ENCODE assay signal across 11 cellular contexts in genomic region chr22:31097539-31097938, GRCh38. TPM values are rescaled to one million over a fixed set of nuclear protein-coding genes. Genes with fewer than 3 reads are reported as not detected.
DNase-seq lines count a peak whose midpoint lies in the region; ATAC-seq, FAIRE-seq and TF ChIP-seq lines count a peak whose summit lies in the region.
"Not testable (repeated sequence)": the region's sequence is repeated elsewhere in the genome, so short reads cannot be mapped to it uniquely, and the experiment has no call there.
"Had no signal": no experiment of that assay in that cellular context is flagged by ENCODE, and none has a peak within 500 bp of the region (broad histone marks: within the 10 kb centered on the region; RNA-seq: fewer than 3 reads in every experiment).

No MANE protein-coding gene starts in this region.

- CTCF ChIA-PET in A549 (lab: Yijun Ruan, JAX); IMR-90 (lab: Yijun Ruan, JAX): not testable (repeated sequence)

- not testable (repeated sequence) for H3K9ac ChIP-seq in IMR-90 (ENCODE audit: low read depth, low read length)
- peak overlapping the region; percentile 18 for H3K9ac ChIP-seq in mesenchymal stem cell (ENCODE audit: low read length)

- H3K23ac ChIP-seq in IMR-90 (ENCODE audit: low read depth, low read length): peak overlapping the region; percentile 8; the same call in 1 of the 2 replicates
- H3K23ac ChIP-seq in mesenchymal stem cell (ENCODE audit: low read length in 2 of 2): not testable (repeated sequence)

- not testable (repeated sequence) for FAIRE-seq in A549 (lab: Jason Lieb, UNC)

- not testable (repeated sequence) for H3K56ac ChIP-seq in IMR-90 (ENCODE audit: extremely low read depth, insufficient read depth, low read length)

- H3K14ac ChIP-seq in IMR-90 (replicated peaks; ENCODE audit: low read depth, low read length); mesenchymal stem cell (ENCODE audit: low read length in 2 of 2): not testable (repeated sequence)

- H2AK5ac ChIP-seq in IMR-90 (ENCODE audit: low read depth, low read length): peak overlapping the region; percentile 15
- H2AK5ac ChIP-seq in mesenchymal stem cell (ENCODE audit: low read length, severe bottlenecking): not testable (repeated sequence)

- H3K9me1 ChIP-seq in IMR-90 (ENCODE audit: insufficient read depth, low read length): peaks cover 14% of the 10 kb centered on the region; the same call in 1 of the 2 replicates

- ATAC-seq in A549; IMR-90 (ENCODE audit: low read depth); gastrocnemius medialis: not testable (repeated sequence)

- not testable (repeated sequence) for H2BK15ac ChIP-seq in IMR-90 (ENCODE audit: low read depth, low read length); mesenchymal stem cell (ENCODE audit: low read depth, poor library complexity, severe bottlenecking)

- H4K5ac ChIP-seq in IMR-90 (ENCODE audit: low read depth, low read length): not testable (repeated sequence)

- not testable (repeated sequence) for H3K4me3 ChIP-seq in A549; IMR-90 (ENCODE audit: insufficient read depth, low read depth, low read length); esophagus squamous epithelium; mesenchymal stem cell (ENCODE audit: insufficient read depth in 1 of 2, low read depth in 1 of 2, low read length in 2 of 2); gastrocnemius medialis; tibial artery; vagina

- not testable (repeated sequence) for H3K18ac ChIP-seq in IMR-90 (ENCODE audit: low read depth, low read length); mesenchymal stem cell (ENCODE audit: low read depth in 1 of 2, low read length in 2 of 2)

- peaks cover 11 to 44% of the 10 kb centered on the region in 2 experiments; a peak in 3 of 4 replicates for H3K79me1 ChIP-seq in IMR-90 (ENCODE audit: low read depth in 1 of 2, low read length in 2 of 2)
- peaks cover 35% of the 10 kb centered on the region for H3K79me1 ChIP-seq in mesenchymal stem cell (replicated peaks; ENCODE audit: low read length, poor library complexity, severe bottlenecking)

- 100% methylated on average over 5 of the region's 5 CpGs for WGBS in A549 (ENCODE audit: missing lambda C conversion rate)
- no CpG with 5 or more reads among the region's 5 CpGs for WGBS in IMR-90 (ENCODE audit: extremely low coverage in 2 of 2, insufficient read length in 1 of 2), 2 experiments
- 83 to 97% methylated on average over 5 of the region's 5 CpGs for WGBS in esophagus squamous epithelium, 2 donors
- 93% methylated on average over 4 of the region's 5 CpGs for WGBS in mesenchymal stem cell

- DNase-seq in A549 (ENCODE audit: low read depth in 1 of 2, low spot score in 1 of 2); IMR-90; esophagus squamous epithelium (lab: John Stamatoyannopoulos, UW); mesenchymal stem cell; gastrocnemius medialis; tibial artery; vagina (ENCODE audit: extremely low spot score in 2 of 2): not testable (repeated sequence)

- H2AFZ ChIP-seq in IMR-90 (replicated peaks; ENCODE audit: low read length, poor library complexity); mesenchymal stem cell (ENCODE audit: low read depth, low read length): not testable (repeated sequence)

- H2BK12ac ChIP-seq in mesenchymal stem cell (ENCODE audit: low read length in 2 of 2): not testable (repeated sequence)

- not testable (repeated sequence) for H3K4me2 ChIP-seq in A549; IMR-90 (ENCODE audit: low read depth, low read length); mesenchymal stem cell (ENCODE audit: low read length, poor library complexity, severe bottlenecking)

- H4K91ac ChIP-seq in IMR-90 (ENCODE audit: insufficient read depth, low read depth, low read length); mesenchymal stem cell (ENCODE audit: low read length): not testable (repeated sequence)

- not testable (repeated sequence) for TF ChIP-seq CTCF in A549 (IDR thresholded peaks at IDR 0.05); IMR-90 (conservative IDR thresholded peaks at IDR 0.05; ENCODE audit: low read depth, low read length); esophagus squamous epithelium (IDR thresholded peaks at IDR 0.05); gastrocnemius medialis (IDR thresholded peaks at IDR 0.05 in 4 of 5, conservative IDR thresholded peaks at IDR 0.05 in 1 of 5); tibial artery (IDR thresholded peaks at IDR 0.05); vagina (IDR thresholded peaks at IDR 0.05)

- POLR2A ChIA-PET in A549 (lab: Yijun Ruan, JAX); IMR-90 (lab: Charles Lee; ENCODE audit: unreplicated experiment): not testable (repeated sequence)

- TF ChIP-seq EP300 in A549 (IDR thresholded peaks at IDR 0.05): not testable (repeated sequence)

- TF ChIP-seq RAD21 in A549 (conservative IDR thresholded peaks at IDR 0.05 in 1 of 2, IDR thresholded peaks at IDR 0.05 in 1 of 2); IMR-90 (IDR thresholded peaks at IDR 0.05; ENCODE audit: low read length): not testable (repeated sequence)

- not testable (repeated sequence) for H2AK9ac ChIP-seq in IMR-90 (replicated peaks; ENCODE audit: low read depth, low read length, poor library complexity)

- not testable (repeated sequence) for H3K9me3 ChIP-seq in A549; IMR-90 (ENCODE audit: control insufficient read depth, insufficient read depth, low read length); esophagus squamous epithelium; mesenchymal stem cell (ENCODE audit: control insufficient read depth, low read length); gastrocnemius medialis; tibial artery; vagina

- not testable (repeated sequence) for H2BK120ac ChIP-seq in IMR-90 (ENCODE audit: low read depth, low read length); mesenchymal stem cell (ENCODE audit: low read depth, low read length)

- H3K27ac ChIP-seq in A549; IMR-90 (ENCODE audit: insufficient read depth, low read length); mesenchymal stem cell (ENCODE audit: low read length, poor library complexity, severe bottlenecking): not testable (repeated sequence)
- H3K27ac ChIP-seq in esophagus squamous epithelium (peak overlapping the region in 3 of 4 donors; percentile 78 to 95 (median 94)), gastrocnemius medialis (peak overlapping the region; percentile 93 to 98 (median 96)), tibial artery (peak overlapping the region; percentile 99 to 100), vagina (peak overlapping the region; percentile 98)

- not testable (repeated sequence) for H3K27me3 ChIP-seq in IMR-90 (ENCODE audit: control insufficient read depth, insufficient read depth, low read length); esophagus squamous epithelium; mesenchymal stem cell (ENCODE audit: control insufficient read depth in 1 of 2, insufficient read depth in 1 of 2, low read length in 2 of 2); gastrocnemius medialis; tibial artery; vagina

- peaks cover 70% of the 10 kb centered on the region for H3K36me3 ChIP-seq in IMR-90 (ENCODE audit: control insufficient read depth, insufficient read depth, low read length)
- peaks cover 36 to 88% (median 38%) of the 10 kb centered on the region in 3 donors for H3K36me3 ChIP-seq in esophagus squamous epithelium
- H3K36me3 ChIP-seq in mesenchymal stem cell (ENCODE audit: control insufficient read depth in 1 of 2, insufficient read depth in 2 of 2, low read depth in 1 of 2, low read length in 2 of 2): peaks cover 86 to 94% of the 10 kb centered on the region in 2 experiments
- H3K36me3 ChIP-seq in gastrocnemius medialis: peaks cover 0 to 57% of the 10 kb centered on the region in 2 donors
- peaks cover 82 to 100% (median 88%) of the 10 kb centered on the region in 3 donors for H3K36me3 ChIP-seq in tibial artery
- H3K36me3 ChIP-seq in vagina: peaks cover 3 to 75% of the 10 kb centered on the region in 2 donors

- H4K20me1 ChIP-seq in IMR-90 (ENCODE audit: insufficient read depth, low read length): not testable (repeated sequence)

- not testable (repeated sequence) for H4K8ac ChIP-seq in IMR-90 (ENCODE audit: low read depth in 2 of 2, low read length in 2 of 2); mesenchymal stem cell (ENCODE audit: low read length)

- intact Hi-C loops in IMR-90 (cut with micrococcal nuclease); esophagus squamous epithelium (cut with DNase I); gastrocnemius medialis (cut with DNase I; ENCODE audit: low total_unique reads); tibial artery (cut with DNase I; ENCODE audit: low total_unique reads); vagina (cut with DNase I): not testable (repeated sequence)

- not testable (repeated sequence) for H2BK20ac ChIP-seq in IMR-90 (ENCODE audit: low read depth, low read length)

- dilution Hi-C loops in IMR-90 (cut with HindIII; ENCODE audit: low sequenced_read_pairs, unreplicated experiment): not testable (repeated sequence)

- in situ Hi-C loops in IMR-90 (cut with MboI; ENCODE audit: low sequenced_read_pairs): not testable (repeated sequence)
- in situ Hi-C loops in gastrocnemius medialis (cut with MboI; ENCODE audit: low sequenced_read_pairs in 4 of 4): loop anchor here in 1 of 4 donors (10.0 kb wide), 1 partner anchor 137 kb away; no protein-coding TSS in a partner anchor

- not testable (repeated sequence) for H3K4me1 ChIP-seq in A549
- H3K4me1 ChIP-seq in IMR-90 (ENCODE audit: control insufficient read depth, insufficient read depth, low read length) (peaks cover 22% of the 10 kb centered on the region), esophagus squamous epithelium (peaks cover 6 to 74% (median 11%) of the 10 kb centered on the region in 3 donors), mesenchymal stem cell (ENCODE audit: control insufficient read depth, insufficient read depth, low read depth, low read length) (peaks cover 20% of the 10 kb centered on the region), gastrocnemius medialis (peaks cover 56 to 71% of the 10 kb centered on the region in 2 donors), tibial artery (peaks cover 11 to 99% (median 88%) of the 10 kb centered on the region in 4 donors), vagina (peaks cover 61% of the 10 kb centered on the region)

- not testable (repeated sequence) for TF ChIP-seq POLR2A in A549 (IDR thresholded peaks at IDR 0.05; ENCODE audit: low read length); IMR-90 (IDR thresholded peaks at IDR 0.05; ENCODE audit: low read depth, low read length); esophagus squamous epithelium (IDR thresholded peaks at IDR 0.05); gastrocnemius medialis (IDR thresholded peaks at IDR 0.05); vagina (IDR thresholded peaks at IDR 0.05)

- H2BK5ac ChIP-seq in IMR-90 (ENCODE audit: low read depth, low read length, poor library complexity, severe bottlenecking); mesenchymal stem cell (ENCODE audit: low read depth, low read length, poor library complexity, severe bottlenecking): not testable (repeated sequence)

- H3K4ac ChIP-seq in IMR-90 (ENCODE audit: low read depth, low read length); mesenchymal stem cell (ENCODE audit: low read depth in 1 of 2, low read length in 2 of 2): not testable (repeated sequence)

- not testable (repeated sequence) for BruUV-seq in IMR-90 (replicated peaks; lab: Mats Ljungman, UMichigan)

RNA-seq across cellular contexts. Expression of gene SELENOM, which starts 9.8 kb away (rescaled TPM):
- 14.2 and 15.3 TPM in 2 replicates for polyA plus RNA-seq in A549 (2011; rRNA removed)
- polyA plus RNA-seq in A549 (2012; cell fraction: cytosol; rRNA removed): 62.7 and 76.5 TPM in 2 replicates
- polyA plus RNA-seq in A549 (2012; cell fraction: nucleus; rRNA removed): 82.5 and 94.7 TPM in 2 replicates
- 46.4 to 50.2 TPM (median 46.5 TPM) in 3 replicates for polyA plus RNA-seq in A549 (2017; fragmentation: RNase III; extraction: RNeasy Plus Mini Kit Qiagen cat#74134 plus additional on column Dnase treatment)
- 12.4 and 18.3 TPM in 2 replicates for polyA minus RNA-seq in A549 (2011; rRNA and poly(A)+ RNA removed)
- total RNA-seq in IMR-90 (2012; rRNA removed): 36.1 and 46.2 TPM in 2 replicates
- 270 and 369 TPM in 2 replicates for polyA plus RNA-seq in IMR-90 (2012; rRNA removed)
- 662 and 853 TPM in 2 replicates for polyA plus RNA-seq in IMR-90 (2012; cell fraction: cytosol; rRNA removed)
- polyA plus RNA-seq in IMR-90 (2012; cell fraction: nucleus; rRNA removed; ENCODE audit: low replicate concordance): 256 and 316 TPM in 2 replicates
- 100 to 1,000 TPM in 2 of 4 donors, 10 to 100 TPM in 2; 13.3 to 291 (median 67.6) TPM for total RNA-seq in esophagus squamous epithelium
- polyA plus RNA-seq in mesenchymal stem cell (2013, experiment 1 of 2): 278 TPM
- 285 TPM for polyA plus RNA-seq in mesenchymal stem cell (2013, experiment 2 of 2)
- 100 to 1,000 TPM; 144 to 184 (median 157) TPM for total RNA-seq in gastrocnemius medialis
- total RNA-seq in vagina: 941 TPM

RNA-seq across cellular contexts. Expression of gene SMTN, which starts 16.4 kb away (rescaled TPM):
- polyA plus RNA-seq in A549 (2011; rRNA removed) (7.0 and 12.7 TPM in 2 replicates), A549 (2017; fragmentation: RNase III; extraction: RNeasy Plus Mini Kit Qiagen cat#74134 plus additional on column Dnase treatment) (33.1 to 37.3 TPM (median 34.9 TPM) in 3 replicates), IMR-90 (2012; rRNA removed) (63.7 and 65.1 TPM in 2 replicates)
- 29.6 and 31.6 TPM in 2 replicates for polyA plus RNA-seq in A549 (2012; cell fraction: cytosol; rRNA removed)
- 122 and 130 TPM in 2 replicates for polyA plus RNA-seq in A549 (2012; cell fraction: nucleus; rRNA removed)
- 5.5 and 11.3 TPM in 2 replicates for polyA minus RNA-seq in A549 (2011; rRNA and poly(A)+ RNA removed)
- total RNA-seq in IMR-90 (2012; rRNA removed) (47.2 and 53.6 TPM in 2 replicates), esophagus squamous epithelium (100 to 1,000 TPM in 1 of 4 donors, 10 to 100 TPM in 3; 28.2 to 158 (median 45.8) TPM), gastrocnemius medialis (100 to 1,000 TPM in 1 of 4 donors, 10 to 100 TPM in 3; 39.5 to 104 (median 45.3) TPM), vagina (199 TPM)
- 97.1 and 119 TPM in 2 replicates for polyA plus RNA-seq in IMR-90 (2012; cell fraction: cytosol; rRNA removed)
- polyA plus RNA-seq in IMR-90 (2012; cell fraction: nucleus; rRNA removed; ENCODE audit: low replicate concordance): 227 and 462 TPM in 2 replicates
- polyA plus RNA-seq in mesenchymal stem cell (2013, experiment 1 of 2): 71.2 TPM
- polyA plus RNA-seq in mesenchymal stem cell (2013, experiment 2 of 2): 67.2 TPM

RNA-seq across cellular contexts. Expression of gene INPP5J, which starts 25.2 kb away (rescaled TPM):
- polyA plus RNA-seq in A549 (2011; rRNA removed) (0.70 and 0.98 TPM in 2 replicates), A549 (2017; fragmentation: RNase III; extraction: RNeasy Plus Mini Kit Qiagen cat#74134 plus additional on column Dnase treatment) (1.3 to 1.8 TPM (median 1.5 TPM) in 3 replicates), IMR-90 (2012; rRNA removed) (2.0 and 2.2 TPM in 2 replicates)
- 1.2 and 1.6 TPM in 2 replicates for polyA plus RNA-seq in A549 (2012; cell fraction: cytosol; rRNA removed)
- polyA plus RNA-seq in A549 (2012; cell fraction: nucleus; rRNA removed): 7.6 and 9.2 TPM in 2 replicates
- polyA minus RNA-seq in A549 (2011; rRNA and poly(A)+ RNA removed): 1.6 and 1.8 TPM in 2 replicates
- total RNA-seq in IMR-90 (2012; rRNA removed) (0.28 and 0.36 TPM in 2 replicates), esophagus squamous epithelium (1 to 10 TPM in 2 of 4 donors, under 1 TPM in 2; 0.22 to 2.4 (median 0.84) TPM), gastrocnemius medialis (under 1 TPM; 0.15 to 0.33 (median 0.28) TPM), vagina (5.9 TPM)
- polyA plus RNA-seq in IMR-90 (2012; cell fraction: cytosol; rRNA removed): 0.41 and 2.1 TPM in 2 replicates
- 9.6 and 20.2 TPM in 2 replicates for polyA plus RNA-seq in IMR-90 (2012; cell fraction: nucleus; rRNA removed; ENCODE audit: low replicate concordance)
- polyA plus RNA-seq in mesenchymal stem cell (2013, experiment 1 of 2): 2.2 TPM
- polyA plus RNA-seq in mesenchymal stem cell (2013, experiment 2 of 2): 2.2 TPM
- total RNA-seq: GM23248 had no signal
- polyA plus RNA-seq: CD14-positive monocyte; CD4-positive, alpha-beta memory T cell; IgD-negative memory B cell had no signal

RNA-seq across cellular contexts. Expression of gene PLA2G3, which starts 42.8 kb away (rescaled TPM):
- polyA plus RNA-seq in A549 (2011; rRNA removed): not detected in 2 replicates
- polyA plus RNA-seq in A549 (2012; cell fraction: cytosol; rRNA removed): not detected in 2 replicates
- polyA plus RNA-seq in A549 (2012; cell fraction: nucleus; rRNA removed): 0.02 TPM in 1 of 2 replicates, not detected in the other
- polyA plus RNA-seq in A549 (2017; fragmentation: RNase III; extraction: RNeasy Plus Mini Kit Qiagen cat#74134 plus additional on column Dnase treatment): not detected in 3 replicates
- not detected in 2 replicates for polyA minus RNA-seq in A549 (2011; rRNA and poly(A)+ RNA removed)
- under 0.01 TPM in 1 of 2 replicates, not detected in the other for total RNA-seq in IMR-90 (2012; rRNA removed)
- polyA plus RNA-seq in IMR-90 (2012; rRNA removed): 0.07 and 0.12 TPM in 2 replicates
- polyA plus RNA-seq in IMR-90 (2012; cell fraction: cytosol; rRNA removed): 0.04 TPM in 1 of 2 replicates, not detected in the other
- polyA plus RNA-seq in IMR-90 (2012; cell fraction: nucleus; rRNA removed; ENCODE audit: low replicate concordance): 0.09 and 0.11 TPM in 2 replicates
- total RNA-seq in esophagus squamous epithelium: 10 to 100 TPM in 1 of 4 donors, 1 to 10 TPM in 3; 5.0 to 27.0 (median 7.8) TPM
- polyA plus RNA-seq in mesenchymal stem cell (2013, experiment 1 of 2): 1.2 TPM
- polyA plus RNA-seq in mesenchymal stem cell (2013, experiment 2 of 2): 1.2 TPM
- not detected for total RNA-seq in gastrocnemius medialis
- total RNA-seq in vagina: 6.1 TPM
- total RNA-seq: CD4-positive, alpha-beta memory T cell; GM23248 had no signal
- polyA plus RNA-seq: CD14-positive monocyte; CD4-positive, alpha-beta memory T cell; GM23248; IgD-negative memory B cell had no signal
